19 cellular contexts compared by ENCODE assay signal in genomic region chr4:100359433-100359832, GRCh38.
A peak's percentile ranks its signal among the peaks of the same experiment; 100 is the strongest.
DNase-seq lines count a peak whose midpoint lies in the region; ATAC-seq and TF ChIP-seq lines count a peak whose summit lies in the region.
"Had no signal": no experiment of that assay in that cellular context is flagged by ENCODE, and none has a peak within 500 bp of the region (broad histone marks: within the 10 kb centered on the region; RNA-seq: fewer than 3 reads in every experiment).

No MANE protein-coding gene starts in this region.

- H3K9me3 Mint-ChIP-seq in activated CD4-positive, alpha-beta memory T cell treated with anti-CD3 and anti-CD28 coated beads, Interleukin-2, amount 10 ng/mL, durations not matched to agents 7 days and 5 days, result peaks cover 4% of the 10 kb centered on the region

- H3K4me1 ChIP-seq in ascending aorta, result peaks cover 0 to 7% of the 10 kb centered on the region in 2 donors
- H3K4me1 ChIP-seq: A549 had no signal

- intact Hi-C loops in ascending aorta (cut with DNase I), result no loop called here
- intact Hi-C loops in sciatic nerve (cut with DNase I), result no loop called here

- H3K4me3 ChIP-seq in ascending aorta (no peak overlapping the region), fibroblast of the aortic adventitia (ENCODE audit: low read depth, low read length) (no peak overlapping the region)
- H3K4me3 ChIP-seq: A549, GM23248 had no signal

- no peak overlapping the region for H3K27ac Mint-ChIP-seq in activated CD4-positive, alpha-beta memory T cell treated with anti-CD3 and anti-CD28 coated beads, Interleukin-2, amount 10 ng/mL, durations not matched to agents 7 days and 5 days
- H3K27ac Mint-ChIP-seq: CD4-positive, alpha-beta memory T cell had no signal

- ATAC-seq in sciatic nerve, result peak; percentile 51
- ATAC-seq in HG02588 (IDR thresholded peaks at IDR 0.05; ENCODE audit: unreplicated experiment), result no peak
- no peak for ATAC-seq in HG03457 (IDR thresholded peaks at IDR 0.05; ENCODE audit: unreplicated experiment)
- ATAC-seq: A549 had no signal

- H3K27me3 ChIP-seq in ascending aorta, result no peaks in the 10 kb centered on the region

- no peaks in the 10 kb centered on the region for H3K36me3 ChIP-seq in ascending aorta

- no peak for DNase-seq in ascending aorta (ENCODE audit: low spot score in 2 of 2)
- peak; percentile 81 for DNase-seq in fibroblast of the aortic adventitia (ENCODE audit: low read depth)
- no peak for DNase-seq in sciatic nerve (ENCODE audit: low spot score)
- DNase-seq in stimulated activated CD4-positive, alpha-beta T cell treated with anti-CD3 and anti-CD28 coated beads, Interleukin-2, amount 100 ng/mL, for 24 hours, result no peak
- DNase-seq in activated CD4-positive, alpha-beta memory T cell treated with anti-CD3 and anti-CD28 coated beads, Interleukin-2, amount 10 ng/mL, durations not matched to agents 7 days and 5 days, result no peak
- DNase-seq: 8988T; ACHN; AML-193; C1 segment of cervical spinal cord; CD4-positive, alpha-beta memory T cell; COR-L47; DMS153; DND-41; GM23248; H7; HCEC 1CT had no signal

- peaks cover 5% of the 10 kb centered on the region for H3K27me3 Mint-ChIP-seq in activated CD4-positive, alpha-beta memory T cell treated with anti-CD3 and anti-CD28 coated beads, Interleukin-2, amount 10 ng/mL, durations not matched to agents 7 days and 5 days

- peak overlapping the region; percentile 13 for H3K27ac ChIP-seq in ascending aorta
- H3K27ac ChIP-seq: A549, GM23248 had no signal

- CTCF ChIA-PET in activated CD4-positive, alpha-beta memory T cell treated with anti-CD3 and anti-CD28 coated beads, Interleukin-2, amount 10 ng/mL, durations not matched to agents 7 days and 5 days (lab: Charles Lee), result no interaction called here

- H3K9me3 ChIP-seq in ascending aorta, result no peaks in the 10 kb centered on the region
- H3K9me3 ChIP-seq: A549 had no signal

- POLR2A ChIA-PET in activated CD4-positive, alpha-beta memory T cell treated with anti-CD3 and anti-CD28 coated beads, Interleukin-2, amount 10 ng/mL, durations not matched to agents 7 days and 5 days (lab: Charles Lee), result no interaction called here

- no peaks in the 10 kb centered on the region for H3K36me3 Mint-ChIP-seq in activated CD4-positive, alpha-beta memory T cell treated with anti-CD3 and anti-CD28 coated beads, Interleukin-2, amount 10 ng/mL, durations not matched to agents 7 days and 5 days (ENCODE audit: low read depth)
- H3K36me3 Mint-ChIP-seq: CD4-positive, alpha-beta memory T cell had no signal

- no peak overlapping the region for H3K4me3 Mint-ChIP-seq in activated CD4-positive, alpha-beta memory T cell treated with anti-CD3 and anti-CD28 coated beads, Interleukin-2, amount 10 ng/mL, durations not matched to agents 7 days and 5 days
- H3K4me3 Mint-ChIP-seq: CD4-positive, alpha-beta memory T cell had no signal

- no peak for TF ChIP-seq CTCF in ascending aorta (IDR thresholded peaks at IDR 0.05)
- TF ChIP-seq CTCF in fibroblast of the aortic adventitia (IDR thresholded peaks at IDR 0.05; ENCODE audit: insufficient read depth, low read length), result no peak

- no peaks in the 10 kb centered on the region for H3K4me1 Mint-ChIP-seq in activated CD4-positive, alpha-beta memory T cell treated with anti-CD3 and anti-CD28 coated beads, Interleukin-2, amount 10 ng/mL, durations not matched to agents 7 days and 5 days
- H3K4me1 Mint-ChIP-seq: CD4-positive, alpha-beta memory T cell had no signal
